Comparison of ENCODE assay signal across 12 cellular contexts in genomic region chr6:96394727-96395126, GRCh38.
DNase-seq lines count a peak whose midpoint lies in the region; ATAC-seq, FAIRE-seq and TF ChIP-seq lines count a peak whose summit lies in the region.
"Had no signal": no experiment of that assay in that cellular context is flagged by ENCODE, and none has a peak within 500 bp of the region (broad histone marks: within the 10 kb centered on the region; RNA-seq: fewer than 3 reads in every experiment).

No MANE protein-coding gene starts in this region.

- H3K79me2 ChIP-seq in GM12878 (ENCODE audit: control insufficient read depth, insufficient read depth, low read length) (no peaks in the 10 kb centered on the region), neural progenitor cell (ENCODE audit: low read depth) (no peaks in the 10 kb centered on the region)

- H3F3A ChIP-seq in neural progenitor cell (ENCODE audit: low read depth): peaks cover 17% of the 10 kb centered on the region

- H3K4me3 Mint-ChIP-seq in neural progenitor cell: no peak overlapping the region
- H3K4me3 Mint-ChIP-seq in activated CD4-positive, alpha-beta T cell treated with anti-CD3 and anti-CD28 coated beads, Interleukin-2, amount 10 ng/mL, durations not matched to agents 24 days and 14 days: no peak overlapping the region
- H3K4me3 Mint-ChIP-seq: activated T-cell treated with anti-CD3 and anti-CD28 coated beads, Interleukin-2, amount 50 U/mL, for 24 hours; immature natural killer cell had no signal

- SMC1A ChIA-PET in GM12878 (lab: Charles Lee; ENCODE audit: uncharacterized antibody, unreplicated experiment): no interaction called here

- CTCF ChIA-PET in GM12878 (lab: Yijun Ruan, JAX): interaction anchor here (0.9 to 1.1 kb wide), 2 partner anchors 9 to 232 kb away, joined by 3 read pairs; no protein-coding TSS in a partner anchor

- FAIRE-seq in GM12878 (lab: Jason Lieb, UNC): no peak

- ATAC-seq in GM12878: peak; percentile 82

- peaks cover 27% of the 10 kb centered on the region for H3K4me1 Mint-ChIP-seq in neural progenitor cell
- no peaks in the 10 kb centered on the region for H3K4me1 Mint-ChIP-seq in activated CD4-positive, alpha-beta T cell treated with anti-CD3 and anti-CD28 coated beads, Interleukin-2, amount 10 ng/mL, durations not matched to agents 24 days and 14 days
- H3K4me1 Mint-ChIP-seq: immature natural killer cell had no signal

- no peak overlapping the region for H3K27ac ChIP-seq in GM12878 (ENCODE audit: control insufficient read depth, insufficient read depth)
- H3K27ac ChIP-seq in neural progenitor cell: no peak overlapping the region
- no peak overlapping the region for H3K27ac ChIP-seq in prostate gland
- H3K27ac ChIP-seq: KMS-11, sigmoid colon had no signal

- TF ChIP-seq CTCF in GM12875 (IDR thresholded peaks at IDR 0.05; ENCODE audit: borderline replicate concordance, insufficient read depth, low read depth, low read length): 0 out of 2 replicates have a peak, but pooled peaks have one; percentile 9
- TF ChIP-seq CTCF in GM12878 (IDR thresholded peaks at IDR 0.05 in 2 of 3, conservative IDR thresholded peaks at IDR 0.05 in 1 of 3; ENCODE audit: control insufficient read depth in 2 of 3, extremely low read depth in 1 of 3, insufficient read depth in 1 of 3, low read depth in 3 of 3, low read length in 3 of 3): peak; percentile 29 to 37 (median 33); a peak in 5 of 6 replicates
- TF ChIP-seq CTCF in neural progenitor cell (IDR thresholded peaks at IDR 0.05): peak; percentile 48
- TF ChIP-seq CTCF in prostate gland (IDR thresholded peaks at IDR 0.05): no peak

- DNase-seq in HT-29 (ENCODE audit: low spot score): peak; percentile 46
- DNase-seq in GM12878 (ENCODE audit: low read depth, low spot score): no peak
- DNase-seq in neural progenitor cell (ENCODE audit: low spot score): peak; percentile 29
- no peak for DNase-seq in activated CD4-positive, alpha-beta T cell treated with anti-CD3 and anti-CD28 coated beads, Interleukin-2, amount 10 ng/mL, durations not matched to agents 24 days and 14 days
- no peak for DNase-seq in GF-D8 (lab: John Stamatoyannopoulos, UW)
- no peak for DNase-seq in prostate gland (ENCODE audit: low spot score)
- DNase-seq: activated T-cell treated with anti-CD3 and anti-CD28 coated beads, Interleukin-2, amount 50 U/mL, for 24 hours; immature natural killer cell; sigmoid colon; stimulated activated naive CD4-positive, alpha-beta T cell had no signal

- BruUV-seq in GM12878 (replicated peaks; lab: Mats Ljungman, UMichigan): no TSS peak

- H3K27ac Mint-ChIP-seq in neural progenitor cell: no peak overlapping the region
- no peak overlapping the region for H3K27ac Mint-ChIP-seq in activated CD4-positive, alpha-beta T cell treated with anti-CD3 and anti-CD28 coated beads, Interleukin-2, amount 10 ng/mL, durations not matched to agents 24 days and 14 days
- H3K27ac Mint-ChIP-seq: activated T-cell treated with anti-CD3 and anti-CD28 coated beads, Interleukin-2, amount 50 U/mL, for 24 hours; immature natural killer cell had no signal

- H3K27me3 Mint-ChIP-seq in neural progenitor cell (ENCODE audit: insufficient read depth, low read depth): peaks cover 2% of the 10 kb centered on the region
- no peaks in the 10 kb centered on the region for H3K27me3 Mint-ChIP-seq in activated CD4-positive, alpha-beta T cell treated with anti-CD3 and anti-CD28 coated beads, Interleukin-2, amount 10 ng/mL, durations not matched to agents 24 days and 14 days

- H3K9me3 Mint-ChIP-seq in neural progenitor cell: no peaks in the 10 kb centered on the region
- no peaks in the 10 kb centered on the region for H3K9me3 Mint-ChIP-seq in activated CD4-positive, alpha-beta T cell treated with anti-CD3 and anti-CD28 coated beads, Interleukin-2, amount 10 ng/mL, durations not matched to agents 24 days and 14 days
- H3K9me3 Mint-ChIP-seq: activated T-cell treated with anti-CD3 and anti-CD28 coated beads, Interleukin-2, amount 50 U/mL, for 24 hours had no signal

- intact Hi-C loops in GM12878 (cut with micrococcal nuclease; ENCODE audit: unreplicated experiment): loop anchor here (5.0 kb wide), 1 partner anchor 663 kb away; no protein-coding TSS in a partner anchor
- intact Hi-C loops in activated CD4-positive, alpha-beta T cell treated with anti-CD3 and anti-CD28 coated beads, Interleukin-2, amount 10 ng/mL, durations not matched to agents 24 days and 14 days (cut with micrococcal nuclease): no loop called here
- intact Hi-C loops in prostate gland (cut with DNase I): no loop called here

- POLR2A ChIA-PET in GM12878 (lab: Charles Lee): no interaction called here

- peak; percentile 21; the same call in 1 of the 2 replicates for TF ChIP-seq RAD21 in GM12878 (IDR thresholded peaks at IDR 0.05; ENCODE audit: insufficient read depth, low read depth, low read length)

- H2AFZ ChIP-seq in GM12878 (ENCODE audit: control insufficient read depth, low read depth, low read length): no peak overlapping the region
- H2AFZ ChIP-seq in neural progenitor cell (replicated peaks): no peak overlapping the region

- H3K4me3 ChIP-seq in GM12875 (ENCODE audit: low read depth, low read length) (no peak overlapping the region), GM12878 (no peak overlapping the region), neural progenitor cell (no peak overlapping the region), prostate gland (no peak overlapping the region)
- H3K4me3 ChIP-seq: sigmoid colon had no signal

- no peaks in the 10 kb centered on the region for H4K20me1 ChIP-seq in GM12878 (ENCODE audit: control insufficient read depth, insufficient read depth)
- H4K20me1 ChIP-seq in neural progenitor cell (ENCODE audit: low read depth): no peaks in the 10 kb centered on the region

- RAD21 ChIA-PET in GM12878 (lab: Charles Lee; ENCODE audit: unreplicated experiment): no interaction called here

- 16% methylated on average over 3 of the region's 3 CpGs for WGBS in GM12878 (ENCODE audit: insufficient coverage, insufficient replicate concordance, low lambda C conversion rate, missing lambda C conversion rate)
- WGBS in prostate gland: 69% methylated on average over 3 of the region's 3 CpGs

- H3K9me3 ChIP-seq in GM12878 (replicated peaks; ENCODE audit: control insufficient read depth, insufficient read depth, low read length) (no peaks in the 10 kb centered on the region), neural progenitor cell (ENCODE audit: low read depth) (no peaks in the 10 kb centered on the region), prostate gland (no peaks in the 10 kb centered on the region)
- H3K9me3 ChIP-seq: sigmoid colon had no signal

- TF ChIP-seq POLR2A in GM12878 (IDR thresholded peaks at IDR 0.05; ENCODE audit: low read depth, low read length): no peak
- TF ChIP-seq POLR2A in prostate gland (IDR thresholded peaks at IDR 0.05): no peak

- no peaks in the 10 kb centered on the region for H3K36me3 Mint-ChIP-seq in neural progenitor cell
- no peaks in the 10 kb centered on the region for H3K36me3 Mint-ChIP-seq in activated CD4-positive, alpha-beta T cell treated with anti-CD3 and anti-CD28 coated beads, Interleukin-2, amount 10 ng/mL, durations not matched to agents 24 days and 14 days (ENCODE audit: low read depth)
- H3K36me3 Mint-ChIP-seq: immature natural killer cell had no signal

- no peaks in the 10 kb centered on the region for H3K4me1 ChIP-seq in GM12878 (ENCODE audit: control insufficient read depth, insufficient read depth, low read length)
- peaks cover 22% of the 10 kb centered on the region for H3K4me1 ChIP-seq in neural progenitor cell
- no peaks in the 10 kb centered on the region for H3K4me1 ChIP-seq in prostate gland (replicated peaks)

- no peak overlapping the region for H3K4me2 ChIP-seq in GM12878 (ENCODE audit: control insufficient read depth, insufficient read depth)
- no peak overlapping the region for H3K4me2 ChIP-seq in neural progenitor cell
- H3K4me2 ChIP-seq: KMS-11 had no signal

- H3K9ac ChIP-seq in GM12878 (ENCODE audit: control insufficient read depth, insufficient read depth, low read length) (no peak overlapping the region), neural progenitor cell (no peak overlapping the region)
- H3K9ac ChIP-seq: KMS-11 had no signal

- in situ Hi-C loops in GM12878 (cut with MboI): no loop called here

- TF ChIP-seq EP300 in GM12878 (IDR thresholded peaks at IDR 0.05; ENCODE audit: borderline replicate concordance in 1 of 2, control insufficient read depth in 1 of 2, low read depth in 2 of 2, low read length in 2 of 2): no peak

- no peaks in the 10 kb centered on the region for H3K36me3 ChIP-seq in GM12878 (ENCODE audit: control insufficient read depth in 2 of 2, insufficient read depth in 2 of 2, low read length in 1 of 2)
- H3K36me3 ChIP-seq in neural progenitor cell: no peaks in the 10 kb centered on the region
- no peaks in the 10 kb centered on the region for H3K36me3 ChIP-seq in prostate gland
- H3K36me3 ChIP-seq: sigmoid colon had no signal

- H3K27me3 ChIP-seq in GM12878 (replicated peaks in 1 of 2; ENCODE audit: control insufficient read depth in 2 of 2, insufficient read depth in 2 of 2, low read length in 1 of 2) (no peaks in the 10 kb centered on the region), neural progenitor cell (no peaks in the 10 kb centered on the region), prostate gland (replicated peaks; ENCODE audit: insufficient read depth) (no peaks in the 10 kb centered on the region)
- H3K27me3 ChIP-seq: sigmoid colon had no signal

TF ChIP-seq in GM12878, 131 proteins besides CTCF, POLR2A, EP300 and RAD21:
- no peak for TF ChIP-seq SIX5 (IDR thresholded peaks at IDR 0.05; ENCODE audit: low read depth, low read length, severe bottlenecking)
- no peak for TF ChIP-seq FOXM1 (IDR thresholded peaks at IDR 0.05; ENCODE audit: low read depth, low read length)
- no peak for TF ChIP-seq EZH2 (IDR thresholded peaks at IDR 0.05; ENCODE audit: borderline replicate concordance, control insufficient read depth, low read depth, low read length)

Comparison
In these comparisons a context has a peak if more than half of its experiments do, and no peak if none do; other contexts are left out.
1. CTCF ChIP-seq: peak in GM12875 (single experiment), GM12878 (3 of 3) and neural progenitor cell (single experiment); none in prostate gland (0 of 4).
2. DNase-seq: peak in HT-29 (single experiment) and neural progenitor cell (single experiment); none in GM12878 (single experiment), activated CD4-positive, alpha-beta T cell treated with anti-CD3 and anti-CD28 coated beads, Interleukin-2, amount 10 ng/mL, durations not matched to agents 24 days and 14 days (single experiment), GF-D8 (single experiment) and prostate gland (single experiment).